In the genomic region with DNA sequence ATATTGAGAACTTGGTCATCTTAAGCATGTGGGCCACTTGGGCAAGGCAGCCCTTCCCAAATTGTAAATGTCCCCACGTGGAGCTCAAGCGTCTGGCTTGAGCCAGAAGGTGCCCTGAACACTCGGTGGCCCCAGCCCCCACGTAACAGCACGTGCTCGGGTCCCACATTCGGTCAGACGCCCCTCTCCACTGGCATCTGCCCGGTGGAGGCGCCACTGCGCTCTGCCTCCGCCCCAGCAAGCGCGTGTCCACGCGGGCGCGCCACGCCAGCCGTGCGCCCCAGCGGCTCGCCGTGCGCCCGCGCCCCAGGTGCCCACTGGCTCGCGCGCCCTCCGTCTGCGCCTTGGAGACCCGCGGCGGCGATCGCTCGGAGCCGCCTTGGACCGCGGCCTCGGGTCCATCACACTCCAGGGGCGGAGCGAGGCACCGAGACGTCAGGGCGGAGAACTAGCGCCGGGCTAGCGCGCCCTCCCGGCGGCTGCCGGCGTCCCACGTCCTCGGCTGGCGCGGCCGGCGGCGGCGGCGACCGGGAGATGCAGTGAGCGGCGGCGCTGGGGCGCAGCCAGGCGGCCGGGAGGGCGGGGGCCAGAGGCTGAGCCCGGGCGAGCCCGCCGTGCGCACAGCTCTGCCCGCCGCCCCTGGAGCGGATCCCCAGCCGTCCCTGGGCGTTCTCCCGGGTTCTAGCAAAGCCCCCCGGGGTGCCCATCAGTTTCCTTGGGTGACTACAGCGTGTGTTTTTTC, we compare ENCODE assay signal across 9 cellular contexts. TPM values are rescaled to one million over a fixed set of nuclear protein-coding genes. Genes with fewer than 3 reads are reported as not detected.
A peak's percentile ranks its signal among the peaks of the same experiment; 100 is the strongest.
DNase-seq lines count a peak whose midpoint lies in the region; ATAC-seq, FAIRE-seq and TF ChIP-seq lines count a peak whose summit lies in the region.
"Had no signal": no experiment of that assay in that cellular context is flagged by ENCODE, and none has a peak within 500 bp of the region (broad histone marks: within the 10 kb centered on the region; RNA-seq: fewer than 3 reads in every experiment).

A gene (plus strand): TSS at position 488 of the 742 bp plus-strand sequence. CDS start 291 bp downstream, outside the sequence.

- peaks cover 4% of the 10 kb centered on the region for H3K36me3 Mint-ChIP-seq in type B pancreatic cell

- dilution Hi-C loops in endothelial cell of umbilical vein (cut with MboI; ENCODE audit: extremely low pct_ligation_motif_present, low sequenced_read_pairs) = no loop called here

- H2AFZ ChIP-seq in endothelial cell of umbilical vein (ENCODE audit: low read depth, low read length) = peak within 1 kb of the TSS; percentile 13

- H3K4me3 ChIP-seq in endothelial cell of umbilical vein (replicated peaks in 1 of 3; ENCODE audit: insufficient read depth in 1 of 3, low read depth in 1 of 3, low read length in 3 of 3) (peak within 1 kb of the TSS in 1 of 3 experiments; percentile 12), lung (peak within 1 kb of the TSS; percentile 28)
- H3K4me3 ChIP-seq: BLaER1 treated with 17β-estradiol and CSF1 and Interleukin-3, amounts not matched to agents 10 nM and 100 nM had no signal

- BruUV-seq in endothelial cell of umbilical vein (replicated peaks; lab: Mats Ljungman, UMichigan) = no TSS peak

- H3K9me3 ChIP-seq in endothelial cell of umbilical vein (replicated peaks; ENCODE audit: control insufficient read depth, insufficient read depth, low read length) (no peaks in the 10 kb centered on the region), lung (ENCODE audit: control insufficient read depth in 2 of 2, insufficient read depth in 1 of 2, low read length in 1 of 2) (no peaks in the 10 kb centered on the region)

- H3K9me1 ChIP-seq in endothelial cell of umbilical vein (replicated peaks; ENCODE audit: control insufficient read depth, extremely low read depth, insufficient read depth, low read length) = no peaks in the 10 kb centered on the region

- no peak within 1 kb of the TSS for H3K9ac ChIP-seq in endothelial cell of umbilical vein (replicated peaks; ENCODE audit: extremely low read depth, insufficient read depth, low read length)
- H3K9ac ChIP-seq: BLaER1 treated with 17β-estradiol and CSF1 and Interleukin-3, amounts not matched to agents 10 nM and 100 nM had no signal

- H3K27me3 Mint-ChIP-seq in type B pancreatic cell = peaks cover 37% of the 10 kb centered on the region

- peak; percentile 48 for ATAC-seq in lung (ENCODE audit: insufficient read depth, low FRiP score)

- peak within 1 kb of the TSS; percentile 57 for H3K27ac Mint-ChIP-seq in type B pancreatic cell

- DNase-seq in NCI-H1436 (lab: John Stamatoyannopoulos, UW) (peak; percentile 57), NCI-H1436 treated with DMSO at 0.1 percent for 48 hours (lab: John Stamatoyannopoulos, UW) (no peak), NCI-H526 treated with DMSO at 0.1 percent for 48 hours (lab: John Stamatoyannopoulos, UW) (peak; percentile 0), endothelial cell of umbilical vein (ENCODE audit: low read depth, low spot score) (no peak), lung (ENCODE audit: low spot score) (peak; percentile 31), type B pancreatic cell (ENCODE audit: extremely low spot score, unreplicated experiment) (peak; percentile 82), NCI-H187 treated with DMSO at 0.1 percent for 48 hours (lab: John Stamatoyannopoulos, UW) (no peak), COLO829 (ENCODE audit: low spot score) (no peak)

- H3K4me2 ChIP-seq in endothelial cell of umbilical vein (ENCODE audit: insufficient read depth, low read length) = peak within 1 kb of the TSS; percentile 32
- H3K4me2 ChIP-seq: BLaER1 treated with 17β-estradiol and CSF1 and Interleukin-3, amounts not matched to agents 10 nM and 100 nM had no signal

- CTCF ChIA-PET in endothelial cell of umbilical vein (lab: Charles Lee) = no interaction called here

- no peaks in the 10 kb centered on the region for H3K79me2 ChIP-seq in endothelial cell of umbilical vein (ENCODE audit: control insufficient read depth, insufficient read depth, low read length)

- POLR2A ChIA-PET in endothelial cell of umbilical vein (lab: Charles Lee) = no interaction called here

- peaks cover 10% of the 10 kb centered on the region for H3K4me1 Mint-ChIP-seq in type B pancreatic cell (ENCODE audit: unreplicated experiment)

- TF ChIP-seq CTCF in endothelial cell of umbilical vein (IDR thresholded peaks at IDR 0.05; ENCODE audit: extremely low read depth in 1 of 2, insufficient read depth in 1 of 2, low read depth in 1 of 2, low read length in 2 of 2) = no peak
- no peak for TF ChIP-seq CTCF in lung (IDR thresholded peaks at IDR 0.05; ENCODE audit: control extremely low read depth, extremely low read depth)
- peak; percentile 52 for TF ChIP-seq CTCF in type B pancreatic cell (conservative IDR thresholded peaks at IDR 0.05)

- no peak for FAIRE-seq in endothelial cell of umbilical vein (lab: Jason Lieb, UNC)

- H3K27ac ChIP-seq in endothelial cell of umbilical vein (ENCODE audit: insufficient read depth, low read depth, low read length) (no peak within 1 kb of the TSS), lung (ENCODE audit: low read depth in 1 of 2, low read length in 1 of 2) (peak within 1 kb of the TSS; percentile 79 to 93)
- H3K27ac ChIP-seq: BLaER1 treated with 17β-estradiol and CSF1 and Interleukin-3, amounts not matched to agents 10 nM and 100 nM had no signal

- no peaks in the 10 kb centered on the region for H3K9me3 Mint-ChIP-seq in type B pancreatic cell

- H3K4me1 ChIP-seq in endothelial cell of umbilical vein (ENCODE audit: control insufficient read depth, extremely low read depth, insufficient read depth, low read length) (no peaks in the 10 kb centered on the region), lung (ENCODE audit: control insufficient read depth in 2 of 2, insufficient read depth in 2 of 2, low read length in 2 of 2) (peaks cover 0 to 8% of the 10 kb centered on the region in 2 donors)
- H3K4me1 ChIP-seq: BLaER1 treated with 17β-estradiol and CSF1 and Interleukin-3, amounts not matched to agents 10 nM and 100 nM had no signal

- peak within 1 kb of the TSS; percentile 94 for H3K4me3 Mint-ChIP-seq in type B pancreatic cell

- no peaks in the 10 kb centered on the region for H3K36me3 ChIP-seq in endothelial cell of umbilical vein (ENCODE audit: control insufficient read depth in 2 of 2, extremely low read depth in 1 of 2, insufficient read depth in 2 of 2, low read length in 2 of 2)
- H3K36me3 ChIP-seq in lung (ENCODE audit: control insufficient read depth in 2 of 2, insufficient read depth in 2 of 2, low read length in 2 of 2) = no peaks in the 10 kb centered on the region
- H3K36me3 ChIP-seq: BLaER1 treated with 17β-estradiol and CSF1 and Interleukin-3, amounts not matched to agents 10 nM and 100 nM had no signal

- 1 to 2% methylated on average over 54 to 85 of the region's 85 CpGs for WGBS in lung, 2 donors

- intact Hi-C loops in endothelial cell of umbilical vein (cut with micrococcal nuclease) = no loop called here

- H3K27me3 ChIP-seq in endothelial cell of umbilical vein (ENCODE audit: control insufficient read depth in 2 of 2, insufficient read depth in 2 of 2, low read length in 2 of 2) = peaks cover 22 to 23% of the 10 kb centered on the region in 2 experiments
- peaks cover 3% of the 10 kb centered on the region for H3K27me3 ChIP-seq in lung (ENCODE audit: control insufficient read depth, insufficient read depth)
- H3K27me3 ChIP-seq: BLaER1 treated with 17β-estradiol and CSF1 and Interleukin-3, amounts not matched to agents 10 nM and 100 nM had no signal

- H4K20me1 ChIP-seq in endothelial cell of umbilical vein (replicated peaks; ENCODE audit: control insufficient read depth, extremely low read depth, insufficient read depth, low read length) = no peaks in the 10 kb centered on the region
- H4K20me1 ChIP-seq: BLaER1 treated with 17β-estradiol and CSF1 and Interleukin-3, amounts not matched to agents 10 nM and 100 nM had no signal

- no peak for TF ChIP-seq POLR2A in endothelial cell of umbilical vein (IDR thresholded peaks at IDR 0.05; ENCODE audit: low read depth, low read length)

TF ChIP-seq in endothelial cell of umbilical vein, 7 proteins besides CTCF, POLR2A, EP300 and RAD21:
- no peak for TF ChIP-seq JUN (IDR thresholded peaks at IDR 0.05; ENCODE audit: borderline replicate concordance, insufficient read depth, insufficient read length, low read depth)
- peak; percentile 44 for TF ChIP-seq EZH2 (IDR thresholded peaks at IDR 0.05; ENCODE audit: borderline replicate concordance, low read depth, low read length, severe bottlenecking)
TF ChIP-seq in endothelial cell of umbilical vein: peak in this region for 1.

RNA-seq across cellular contexts. Expression of the gene that starts here (rescaled TPM):
- total RNA-seq in endothelial cell of umbilical vein (not detected in 2 replicates), lung (10 to 100 TPM; 15.1 to 37.7 TPM), type B pancreatic cell (ENCODE audit: low replicate concordance) (4.2 and 24.4 TPM in 2 replicates)
- polyA plus RNA-seq in endothelial cell of umbilical vein (0.01 and 0.03 TPM in 2 replicates), lung (1 to 10 TPM in 1 of 2 donors, under 1 TPM in 1; 0.51 to 4.4 TPM)
- polyA plus RNA-seq in endothelial cell of umbilical vein (2011; cell fraction: cytosol; rRNA removed) = 0.03 and 0.06 TPM in 2 replicates
- 0.16 and 0.22 TPM in 2 replicates for polyA plus RNA-seq in endothelial cell of umbilical vein (2011; cell fraction: nucleus; rRNA removed)
- 0.16 TPM in 1 of 2 replicates, not detected in the other for polyA plus RNA-seq in endothelial cell of umbilical vein (2012)
- 0.21 and 0.27 TPM in 2 replicates for polyA minus RNA-seq in endothelial cell of umbilical vein
- not detected for polyA minus RNA-seq in endothelial cell of umbilical vein (2011; cell fraction: cytosol; rRNA and poly(A)+ RNA removed)
- polyA minus RNA-seq in endothelial cell of umbilical vein (2011; cell fraction: nucleus; rRNA and poly(A)+ RNA removed) = 0.10 and 0.19 TPM in 2 replicates

Comparison
In these comparisons a context has a peak if more than half of its experiments do, and no peak if none do; other contexts are left out.
1. DNase-seq: peak in NCI-H1436 (single experiment), NCI-H526 treated with DMSO at 0.1 percent for 48 hours (single experiment), lung (single experiment) and type B pancreatic cell (single experiment); none in NCI-H1436 treated with DMSO at 0.1 percent for 48 hours (single experiment), endothelial cell of umbilical vein (single experiment), NCI-H187 treated with DMSO at 0.1 percent for 48 hours (single experiment) and COLO829 (single experiment).